8 cellular contexts compared by ENCODE assay signal in the genomic region with DNA sequence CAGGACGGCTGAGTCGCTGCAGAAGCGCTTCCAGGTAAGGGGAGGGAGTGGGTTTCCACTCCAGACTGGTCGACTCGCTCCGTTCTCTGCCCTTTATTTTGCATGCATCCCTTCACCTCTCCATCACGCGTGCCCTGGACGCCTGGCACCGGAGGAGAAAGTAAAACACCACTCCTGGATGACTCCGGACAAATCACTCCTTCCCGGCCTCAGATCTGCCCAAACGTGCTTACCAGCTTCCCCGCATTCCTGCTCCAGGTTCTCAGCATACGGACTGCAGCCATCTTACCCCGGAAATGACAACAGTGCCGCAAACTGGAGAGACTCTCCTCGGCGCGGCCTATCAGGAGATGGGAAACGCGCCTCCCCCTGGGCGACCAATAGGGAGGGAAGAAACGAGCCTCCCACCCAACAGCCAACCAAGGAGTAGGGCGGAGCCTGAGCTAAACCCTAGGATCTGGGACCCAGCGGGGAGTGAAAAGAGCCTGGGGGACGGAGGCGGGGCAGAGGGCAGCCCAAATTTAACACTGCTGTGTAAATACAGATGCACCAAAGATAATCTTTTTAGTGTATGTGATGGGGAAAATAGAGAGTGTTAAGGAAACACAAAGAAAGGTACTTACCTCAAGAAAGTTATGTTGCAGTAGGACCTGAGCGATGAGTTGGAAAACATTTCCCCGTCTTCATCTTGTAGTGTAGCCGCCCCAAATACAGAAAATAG. TPM values are rescaled to one million over a fixed set of nuclear protein-coding genes. Genes with fewer than 3 reads are reported as not detected.
DNase-seq lines count a peak whose midpoint lies in the region; ATAC-seq lines count a peak whose summit lies in the region.

A gene (minus strand): TSS at position 298 of the 721 bp plus-strand sequence. CDS start 14 bp downstream, at position 284.

- POLR2A ChIA-PET in activated CD4-positive, alpha-beta T cell treated with anti-CD3 and anti-CD28 coated beads, Interleukin-2, amount 10 ng/mL, durations not matched to agents 7 days and 5 days (lab: Charles Lee): no interaction called here

- H3K27me3 Mint-ChIP-seq in activated CD4-positive, alpha-beta T cell treated with anti-CD3 and anti-CD28 coated beads, Interleukin-2, amount 10 ng/mL, durations not matched to agents 7 days and 5 days: peaks cover 7% of the 10 kb centered on the region

- peaks cover 2% of the 10 kb centered on the region for H3K36me3 Mint-ChIP-seq in activated CD4-positive, alpha-beta T cell treated with anti-CD3 and anti-CD28 coated beads, Interleukin-2, amount 10 ng/mL, durations not matched to agents 7 days and 5 days (ENCODE audit: low read depth)

- ATAC-seq in GM19351 (IDR thresholded peaks at IDR 0.05; ENCODE audit: unreplicated experiment): peak; percentile 100
- peak; percentile 100 for ATAC-seq in HG03520 (IDR thresholded peaks at IDR 0.05; ENCODE audit: unreplicated experiment)
- ATAC-seq in left lobe of liver: peak; percentile 100

- CTCF ChIA-PET in activated CD4-positive, alpha-beta T cell treated with anti-CD3 and anti-CD28 coated beads, Interleukin-2, amount 10 ng/mL, durations not matched to agents 7 days and 5 days (lab: Charles Lee): interaction anchor here (1.0 to 2.4 kb wide), 2 partner anchors 12 to 16 kb away, joined by 4 to 8 read pairs; a partner anchor contains a TSS

- DNase-seq in C1 segment of cervical spinal cord (lab: John Stamatoyannopoulos, UW) (peak; percentile 58 to 98 (median 92)), NCI-H69 (lab: John Stamatoyannopoulos, UW) (peak; percentile 95), dedifferentiated amniotic fluid mesenchymal stem cell (ENCODE audit: extremely low spot score) (peak; percentile 95), left lobe of liver (ENCODE audit: low spot score) (peak; percentile 96)
- DNase-seq in activated CD4-positive, alpha-beta T cell treated with anti-CD3 and anti-CD28 coated beads, Interleukin-2, amount 10 ng/mL, durations not matched to agents 7 days and 5 days: peak; percentile 97
- DNase-seq in stimulated activated CD4-positive, alpha-beta T cell treated with anti-CD3 and anti-CD28 coated beads, Interleukin-2, amount 100 ng/mL, for 4 hours (ENCODE audit: low read depth): peak; percentile 86

- peaks cover 9% of the 10 kb centered on the region for H3K4me1 Mint-ChIP-seq in activated CD4-positive, alpha-beta T cell treated with anti-CD3 and anti-CD28 coated beads, Interleukin-2, amount 10 ng/mL, durations not matched to agents 7 days and 5 days

- H3K9me3 Mint-ChIP-seq in activated CD4-positive, alpha-beta T cell treated with anti-CD3 and anti-CD28 coated beads, Interleukin-2, amount 10 ng/mL, durations not matched to agents 7 days and 5 days: no peaks in the 10 kb centered on the region

- H3K27ac Mint-ChIP-seq in activated CD4-positive, alpha-beta T cell treated with anti-CD3 and anti-CD28 coated beads, Interleukin-2, amount 10 ng/mL, durations not matched to agents 7 days and 5 days: peak within 1 kb of the TSS; percentile 31

- no peak within 1 kb of the TSS for H3K4me3 Mint-ChIP-seq in activated CD4-positive, alpha-beta T cell treated with anti-CD3 and anti-CD28 coated beads, Interleukin-2, amount 10 ng/mL, durations not matched to agents 7 days and 5 days

RNA-seq across cellular contexts. Expression of the gene that starts here (rescaled TPM):
- total RNA-seq in activated CD4-positive, alpha-beta T cell treated with anti-CD3 and anti-CD28 coated beads, Interleukin-2, amount 10 ng/mL, durations not matched to agents 7 days and 5 days: 10 to 100 TPM; 10.3 to 10.7 TPM
- 25.0 TPM for total RNA-seq in left lobe of liver

Comparison
In these comparisons a context has a peak if more than half of its experiments do, and no peak if none do; other contexts are left out.
1. Peak in every context shown above with its lines: DNase-seq and ATAC-seq.